8 cellular contexts compared by ENCODE assay signal in genomic region chr6:80163754-80164187, GRCh38. TPM values are rescaled to one million over a fixed set of nuclear protein-coding genes. Genes with fewer than 3 reads are reported as not detected.
DNase-seq lines count a peak whose midpoint lies in the region; ATAC-seq and TF ChIP-seq lines count a peak whose summit lies in the region.

No MANE protein-coding gene starts in this region.

- DNase-seq in GM12865 (ENCODE audit: low read depth): peak; percentile 45
- peak; percentile 48 for DNase-seq in HPDE6-E6E7 (ENCODE audit: extremely low spot score)
- DNase-seq in naive B cell: peak; percentile 19
- no peak for DNase-seq in T-helper 9 cell
- DNase-seq in stimulated activated CD4-positive, alpha-beta T cell treated with anti-CD3 and anti-CD28 coated beads, Interleukin-15, amount 100 ng/mL, for 24 hours: no peak
- no peak for DNase-seq in UCSD-AML1 (lab: John Stamatoyannopoulos, UW; ENCODE audit: unreplicated experiment)

- no peak overlapping the region for H3K27ac Mint-ChIP-seq in naive B cell

- H3K4me1 Mint-ChIP-seq in naive B cell: peaks cover 0 to 6% (median 0%) of the 10 kb centered on the region in 3 donors

- H3K4me3 ChIP-seq in GM12865 (ENCODE audit: low read depth, low read length) (no peak overlapping the region), WI38 (ENCODE audit: low read depth, low read length) (peak overlapping the region; percentile 25; the same call in 1 of the 2 replicates)

- H3K4me3 Mint-ChIP-seq in naive B cell: no peak overlapping the region

- H3K27me3 Mint-ChIP-seq in naive B cell: no peaks in the 10 kb centered on the region

- ATAC-seq in GM21528 (IDR thresholded peaks at IDR 0.05; ENCODE audit: low FRiP score, unreplicated experiment) (peak; percentile 80), naive B cell (ENCODE audit: low read depth in 2 of 2) (peak; percentile 74 to 93)

- no peaks in the 10 kb centered on the region for H3K9me3 Mint-ChIP-seq in naive B cell

- TF ChIP-seq CTCF in GM12865 (IDR thresholded peaks at IDR 0.05; ENCODE audit: insufficient read depth, low read depth, low read length, missing control alignments): no peak
- no peak for TF ChIP-seq CTCF in WI38 (IDR thresholded peaks at IDR 0.05; ENCODE audit: low read depth, low read length)

- H3K36me3 Mint-ChIP-seq in naive B cell: peaks cover 1 to 9% of the 10 kb centered on the region in 2 donors

RNA-seq across cellular contexts. Expression of gene BCKDHB, which starts 57.3 kb away (rescaled TPM):
- 10 to 100 TPM; 19.6 to 38.0 (median 24.4) TPM for polyA plus RNA-seq in naive B cell (ENCODE audit: low read depth in 6 of 6)

Comparison
In these comparisons a context has a peak if more than half of its experiments do, and no peak if none do; other contexts are left out.
1. DNase-seq: peak in GM12865 (single experiment), HPDE6-E6E7 (single experiment) and naive B cell (single experiment); none in T-helper 9 cell (single experiment), stimulated activated CD4-positive, alpha-beta T cell treated with anti-CD3 and anti-CD28 coated beads, Interleukin-15, amount 100 ng/mL, for 24 hours (single experiment) and UCSD-AML1 (single experiment).